In genomic region chr2:176270100-176270750, GRCh38 we compare ENCODE assay signal across 8 cellular contexts. TPM values are rescaled to one million over a fixed set of nuclear protein-coding genes. Genes with fewer than 3 reads are reported as not detected.
DNase-seq lines count a peak whose midpoint lies in the region; ATAC-seq and TF ChIP-seq lines count a peak whose summit lies in the region.

No MANE protein-coding gene starts in this region.

- no peaks in the 10 kb centered on the region for H3K9me3 ChIP-seq in lower lobe of right lung
- no peaks in the 10 kb centered on the region for H3K9me3 ChIP-seq in vagina

- intact Hi-C loops in lower lobe of right lung (cut with DNase I), result no loop called here
- intact Hi-C loops in vagina (cut with DNase I), result no loop called here

- H3K27ac ChIP-seq in lower lobe of right lung (peak overlapping the region; percentile 91), vagina (peak overlapping the region; percentile 75)

- in situ Hi-C loops in astrocyte of the spinal cord (cut with HindIII; ENCODE audit: low sequenced_read_pairs), result no loop called here

- H3K27me3 ChIP-seq in lower lobe of right lung (ENCODE audit: low read depth) (peaks cover 3% of the 10 kb centered on the region), vagina (no peaks in the 10 kb centered on the region)

- H3K4me1 ChIP-seq in lower lobe of right lung (peaks cover 10% of the 10 kb centered on the region), vagina (peaks cover 20% of the 10 kb centered on the region)

- no peaks in the 10 kb centered on the region for H3K36me3 ChIP-seq in lower lobe of right lung
- H3K36me3 ChIP-seq in vagina, result no peaks in the 10 kb centered on the region

- H3K4me3 ChIP-seq in astrocyte of the spinal cord (ENCODE audit: low read depth, low read length) (peak overlapping the region; percentile 92), lower lobe of right lung (peak overlapping the region; percentile 93), vagina (peak overlapping the region; percentile 64 to 71)

- DNase-seq in stimulated activated CD4-positive, alpha-beta T cell treated with anti-CD3 and anti-CD28 coated beads, Interleukin-4, amount 100 ng/mL, for 1 hour, result peak; percentile 2
- DNase-seq in stimulated activated CD4-positive, alpha-beta T cell treated with anti-CD3 and anti-CD28 coated beads, Interleukin-4, amount 100 ng/mL, for 24 hours, result no peak
- DNase-seq in astrocyte of the spinal cord (ENCODE audit: low read depth, low spot score) (no peak), lower lobe of right lung (no peak), vagina (ENCODE audit: extremely low spot score in 2 of 2) (no peak), GOT3 (lab: John Stamatoyannopoulos, UW) (no peak), SW 1271 (lab: John Stamatoyannopoulos, UW) (no peak), LoVo (ENCODE audit: low spot score) (no peak)

- no peak for ATAC-seq in lower lobe of right lung

- TF ChIP-seq POLR2A in vagina (IDR thresholded peaks at IDR 0.05), result no peak

- no peak for TF ChIP-seq CTCF in astrocyte of the spinal cord (IDR thresholded peaks at IDR 0.05; ENCODE audit: low read depth, low read length)
- TF ChIP-seq CTCF in lower lobe of right lung (IDR thresholded peaks at IDR 0.05), result no peak
- no peak for TF ChIP-seq CTCF in vagina (IDR thresholded peaks at IDR 0.05)

RNA-seq across cellular contexts. Expression of gene MTX2, which starts 1.0 kb away (rescaled TPM):
- 16.2 TPM for total RNA-seq in lower lobe of right lung
- total RNA-seq in vagina, result 39.3 TPM
